Comparison of ENCODE assay signal across 11 cellular contexts in genomic region chr1:158371188-158371953, GRCh38. TPM values are rescaled to one million over a fixed set of nuclear protein-coding genes. Genes with fewer than 3 reads are reported as not detected.
A peak's percentile ranks its signal among the peaks of the same experiment; 100 is the strongest.
DNase-seq lines count a peak whose midpoint lies in the region; ATAC-seq and TF ChIP-seq lines count a peak whose summit lies in the region.
"Had no signal": no experiment of that assay in that cellular context is flagged by ENCODE, and none has a peak within 500 bp of the region (broad histone marks: within the 10 kb centered on the region; RNA-seq: fewer than 3 reads in every experiment).

No MANE protein-coding gene starts in this region.

- intact Hi-C loops in CD8-positive, alpha-beta T cell (cut with DNase I, micrococcal nuclease): no loop called here

- H3K36me3 Mint-ChIP-seq in CD8-positive, alpha-beta T cell: no peaks in the 10 kb centered on the region

- CTCF ChIA-PET in CD8-positive, alpha-beta T cell (lab: Charles Lee): no interaction called here

- H3K9me3 ChIP-seq in CD8-positive, alpha-beta T cell (ENCODE audit: low read length): peaks cover 4% of the 10 kb centered on the region
- H3K9me3 ChIP-seq: A549 had no signal

- peak; percentile 13 to 19 for DNase-seq in activated CD4-positive, alpha-beta T cell treated with anti-CD3 and anti-CD28 coated beads for 24 hours (ENCODE audit: low read depth in 2 of 2)
- DNase-seq in activated CD4-positive, alpha-beta T cell treated with anti-CD3 and anti-CD28 coated beads, Interleukin-2, amount 50 U/mL, for 1 hour: no peak
- DNase-seq in stimulated activated CD4-positive, alpha-beta T cell treated with anti-CD3 and anti-CD28 coated beads, TNF-alpha, amount 100 ng/mL, for 48 hours (ENCODE audit: low read depth in 3 of 3): peak; percentile 8 to 48 (median 11)
- DNase-seq in CD8-positive, alpha-beta T cell: no peak
- no peak for DNase-seq in NCI-H526 treated with DMSO at 0.1 percent for 48 hours (lab: John Stamatoyannopoulos, UW)
- DNase-seq in ureter (ENCODE audit: low spot score): no peak

- ATAC-seq in GM21786 (IDR thresholded peaks at IDR 0.05; ENCODE audit: unreplicated experiment) (peak; percentile 97), HG03520 (IDR thresholded peaks at IDR 0.05; ENCODE audit: unreplicated experiment) (peak; percentile 94)
- ATAC-seq in CD8-positive, alpha-beta T cell: no peak
- ATAC-seq: A549 had no signal

- no peak overlapping the region for H3K4me3 ChIP-seq in CD8-positive, alpha-beta T cell (ENCODE audit: low read depth, low read length)
- H3K4me3 ChIP-seq: A549 had no signal

- no peak overlapping the region for H3K27ac Mint-ChIP-seq in CD8-positive, alpha-beta T cell

- H3K4me3 Mint-ChIP-seq in CD8-positive, alpha-beta T cell: no peak overlapping the region

- POLR2A ChIA-PET in CD8-positive, alpha-beta T cell (lab: Charles Lee): no interaction called here

- no peaks in the 10 kb centered on the region for H3K36me3 ChIP-seq in CD8-positive, alpha-beta T cell (ENCODE audit: insufficient read depth, low read length)

- H3K9me3 Mint-ChIP-seq in CD8-positive, alpha-beta T cell: peaks cover 5% of the 10 kb centered on the region

- H3K27me3 Mint-ChIP-seq in CD8-positive, alpha-beta T cell (ENCODE audit: low read depth): peaks cover 7% of the 10 kb centered on the region

- H3K4me1 ChIP-seq in CD8-positive, alpha-beta T cell (ENCODE audit: insufficient read depth, low read length): no peaks in the 10 kb centered on the region
- H3K4me1 ChIP-seq: A549 had no signal

- H3K27ac ChIP-seq in CD8-positive, alpha-beta T cell (ENCODE audit: low read depth, low read length): no peak overlapping the region
- H3K27ac ChIP-seq: A549 had no signal

- TF ChIP-seq CTCF in CD8-positive, alpha-beta T cell (IDR thresholded peaks at IDR 0.05): no peak

- no peaks in the 10 kb centered on the region for H3K27me3 ChIP-seq in CD8-positive, alpha-beta T cell (ENCODE audit: insufficient read depth, low read length)

- H3K4me1 Mint-ChIP-seq in CD8-positive, alpha-beta T cell (ENCODE audit: low read depth): no peaks in the 10 kb centered on the region

RNA-seq across cellular contexts. Expression of gene CD1E, which starts 17.7 kb away (rescaled TPM):
- not detected for total RNA-seq in CD8-positive, alpha-beta T cell
- 0.52 TPM for total RNA-seq in ureter
- total RNA-seq: fibroblast of villous mesenchyme; T-helper 1 cell treated with Interleukin-12 subunit alpha and Interleukin-12 subunit beta and Interleukin-4 antibody, amounts not matched to agents 30 ng/mL and 1 ng/mL, for 36 hours had no signal

RNA-seq across cellular contexts. Expression of gene OR10T2, which starts 27.9 kb away (rescaled TPM):
- total RNA-seq in CD8-positive, alpha-beta T cell: not detected
- not detected for total RNA-seq in ureter
- total RNA-seq: fibroblast of villous mesenchyme; T-helper 1 cell treated with Interleukin-12 subunit alpha and Interleukin-12 subunit beta and Interleukin-4 antibody, amounts not matched to agents 30 ng/mL and 1 ng/mL, for 36 hours had no signal

RNA-seq across cellular contexts. Expression of gene CD1B, which starts 40.0 kb away (rescaled TPM):
- not detected for total RNA-seq in CD8-positive, alpha-beta T cell
- not detected for total RNA-seq in ureter
- total RNA-seq: fibroblast of villous mesenchyme; T-helper 1 cell treated with Interleukin-12 subunit alpha and Interleukin-12 subunit beta and Interleukin-4 antibody, amounts not matched to agents 30 ng/mL and 1 ng/mL, for 36 hours had no signal

RNA-seq across cellular contexts. Expression of gene OR10K2, which starts 54.7 kb away (rescaled TPM):
- not detected for total RNA-seq in CD8-positive, alpha-beta T cell
- not detected for total RNA-seq in ureter
- total RNA-seq: fibroblast of villous mesenchyme; T-helper 1 cell treated with Interleukin-12 subunit alpha and Interleukin-12 subunit beta and Interleukin-4 antibody, amounts not matched to agents 30 ng/mL and 1 ng/mL, for 36 hours had no signal

Comparison
In these comparisons a context has a peak if more than half of its experiments do, and no peak if none do; other contexts are left out.
1. DNase-seq: peak in activated CD4-positive, alpha-beta T cell treated with anti-CD3 and anti-CD28 coated beads for 24 hours (2 of 2) and stimulated activated CD4-positive, alpha-beta T cell treated with anti-CD3 and anti-CD28 coated beads, TNF-alpha, amount 100 ng/mL, for 48 hours (3 of 3); none in activated CD4-positive, alpha-beta T cell treated with anti-CD3 and anti-CD28 coated beads, Interleukin-2, amount 50 U/mL, for 1 hour (single experiment), CD8-positive, alpha-beta T cell (0 of 7), NCI-H526 treated with DMSO at 0.1 percent for 48 hours (single experiment) and ureter (single experiment).